In genomic region chr6:150444308-150444707, GRCh38 we compare ENCODE assay signal across 23 cellular contexts.
"Had no signal": no experiment of that assay in that cellular context is flagged by ENCODE, and none has a peak within 500 bp of the region (broad histone marks: within the 10 kb centered on the region; RNA-seq: fewer than 3 reads in every experiment).

No MANE protein-coding gene starts in this region.

- H3K36me3 ChIP-seq: neutrophil, pancreas, right lobe of liver, sigmoid colon, stomach, thoracic aorta, tibial artery, transverse colon, upper lobe of right lung, uterus had no signal

- H3K4me1 ChIP-seq: pancreas, psoas muscle, right lobe of liver, sigmoid colon, stomach, tibial artery, transverse colon, upper lobe of right lung, uterus had no signal

- FAIRE-seq: pancreas, small intestine had no signal

- H3K27me3 ChIP-seq: neutrophil, pancreas, right lobe of liver, sigmoid colon, stomach, tibial artery, transverse colon, upper lobe of right lung, uterus had no signal

- H3K27ac ChIP-seq: neutrophil, pancreas, psoas muscle, right lobe of liver, sigmoid colon, stomach, thoracic aorta, tibial artery, transverse colon, upper lobe of right lung, uterus had no signal

- H3K9me3 ChIP-seq: neutrophil, pancreas, psoas muscle, thoracic aorta, tibial artery, transverse colon, upper lobe of right lung, uterus had no signal

- DNase-seq: naive thymus-derived CD8-positive, alpha-beta T cell; nephron progenitor cell; nucleus accumbens; pancreas; posterior cingulate gyrus; psoas muscle; right cardiac atrium; right lobe of liver; sigmoid colon; small intestine; stimulated activated CD4-positive, alpha-beta T cell treated with anti-CD3 and anti-CD28 coated beads, Interleukin-15, amount 100 ng/mL, for 24 hours; stimulated activated CD4-positive, alpha-beta T cell treated with anti-CD3 and anti-CD28 coated beads, Interleukin-2, amount 100 ng/mL, for 24 hours; stimulated activated CD4-positive, alpha-beta T cell treated with anti-CD3 and anti-CD28 coated beads, Interleukin-2, amount 100 ng/mL, for 48 hours; stimulated activated CD4-positive, alpha-beta T cell treated with anti-CD3 and anti-CD28 coated beads, Interleukin-4, amount 100 ng/mL, for 24 hours; stimulated activated naive B cell treated with anti-CD40 and anti-IgM and Interleukin-4, amounts not matched to agents 10 μg/mL and 1 μg/mL and 100 μg/mL, for 72 hours; stimulated activated naive CD4-positive, alpha-beta T cell treated with Interleukin-2 at 50 U/mL for 16 hours; stomach; tibial artery; transverse colon; upper lobe of right lung; uterus had no signal

- H3K4me3 ChIP-seq: pancreas, psoas muscle, right lobe of liver, sigmoid colon, stomach, thoracic aorta, tibial artery, transverse colon, upper lobe of right lung, uterus had no signal
